In genomic region chr1:88892146-88892877, GRCh38 we compare ENCODE assay signal across 1 cellular context.
TF ChIP-seq lines count a peak whose summit lies in the region.

No MANE protein-coding gene starts in this region.

TF ChIP-seq in HepG2, 621 proteins besides CTCF, POLR2A, EP300 and RAD21 (continued from another document and continues in another):
- no peak for TF ChIP-seq MAZ (IDR thresholded peaks at IDR 0.05; ENCODE audit: borderline replicate concordance, low read depth, low read length)
- no peak for TF ChIP-seq MAZ (CRISPR knock-in tag; IDR thresholded peaks at IDR 0.05; ENCODE audit: low read depth)
- TF ChIP-seq MED8 (CRISPR knock-in tag; IDR thresholded peaks at IDR 0.05; ENCODE audit: insufficient replicate concordance): no peak
- no peak for TF ChIP-seq ZNF12 (CRISPR knock-in tag; IDR thresholded peaks at IDR 0.05)
- no peak for TF ChIP-seq CREBL2 (CRISPR knock-in tag; IDR thresholded peaks at IDR 0.05; ENCODE audit: borderline replicate concordance)
- TF ChIP-seq ELF3 (CRISPR knock-in tag; IDR thresholded peaks at IDR 0.05): 0 out of 2 replicates have a peak, but pooled peaks have one; percentile 40
- no peak for TF ChIP-seq ZBED4 (CRISPR knock-in tag; IDR thresholded peaks at IDR 0.05; ENCODE audit: borderline replicate concordance)
- TF ChIP-seq ARID3A (IDR thresholded peaks at IDR 0.05; ENCODE audit: low read depth, low read length): peak; percentile 17; the same call in 1 of the 2 replicates
- TF ChIP-seq ZNF17 (CRISPR knock-in tag; IDR thresholded peaks at IDR 0.05): no peak
- no peak for TF ChIP-seq ZNF280D (CRISPR knock-in tag; IDR thresholded peaks at IDR 0.05)
- TF ChIP-seq ZNF737 (CRISPR knock-in tag; IDR thresholded peaks at IDR 0.05; ENCODE audit: borderline replicate concordance): no peak
- no peak for TF ChIP-seq PAF1 (CRISPR knock-in tag; IDR thresholded peaks at IDR 0.05)
- no peak for TF ChIP-seq ZNF747 (CRISPR knock-in tag; IDR thresholded peaks at IDR 0.05; ENCODE audit: borderline replicate concordance)
- TF ChIP-seq ZNF563 (CRISPR knock-in tag; IDR thresholded peaks at IDR 0.05): no peak
- TF ChIP-seq ZNF766 (CRISPR knock-in tag; IDR thresholded peaks at IDR 0.05; ENCODE audit: borderline replicate concordance): no peak
- no peak for TF ChIP-seq KDM3A (CRISPR knock-in tag; IDR thresholded peaks at IDR 0.05; ENCODE audit: low read depth)
- TF ChIP-seq RELA (CRISPR knock-in tag; IDR thresholded peaks at IDR 0.05): no peak
- no peak for TF ChIP-seq CBFB (CRISPR knock-in tag; IDR thresholded peaks at IDR 0.05)
- TF ChIP-seq ZNF879 (CRISPR knock-in tag; IDR thresholded peaks at IDR 0.05): no peak
- TF ChIP-seq ZNF850 (CRISPR knock-in tag; conservative IDR thresholded peaks at IDR 0.05): 0 out of 2 replicates have a peak, but pooled peaks have one; percentile 13
- TF ChIP-seq KDM1A (CRISPR knock-in tag; IDR thresholded peaks at IDR 0.05): no peak
- peak; percentile 84 for TF ChIP-seq NFYB (CRISPR knock-in tag; IDR thresholded peaks at IDR 0.05)
- no peak for TF ChIP-seq FUBP1 (CRISPR knock-in tag; IDR thresholded peaks at IDR 0.05; ENCODE audit: borderline replicate concordance)
- peak; percentile 60 for TF ChIP-seq HDAC1 (CRISPR knock-in tag; IDR thresholded peaks at IDR 0.05)
- TF ChIP-seq NR2F6 (IDR thresholded peaks at IDR 0.05): no peak
- 0 out of 2 replicates have a peak, but pooled peaks have one; percentile 16 for TF ChIP-seq NR2F6 (CRISPR knock-in tag; IDR thresholded peaks at IDR 0.05)
- peak; percentile 44; the same call in 1 of the 2 replicates for TF ChIP-seq TBX2 (CRISPR knock-in tag; IDR thresholded peaks at IDR 0.05; ENCODE audit: borderline replicate concordance)
- TF ChIP-seq ZNF224 (CRISPR knock-in tag; IDR thresholded peaks at IDR 0.05): no peak
- peak; percentile 48 for TF ChIP-seq KDM5A (IDR thresholded peaks at IDR 0.05; ENCODE audit: borderline replicate concordance, low read length)
- no peak for TF ChIP-seq HCFC1 (IDR thresholded peaks at IDR 0.05; ENCODE audit: low read depth, low read length)
- no peak for TF ChIP-seq ZNF326 (CRISPR knock-in tag; IDR thresholded peaks at IDR 0.05; ENCODE audit: borderline replicate concordance)
- TF ChIP-seq IRX3 (CRISPR knock-in tag; IDR thresholded peaks at IDR 0.05; ENCODE audit: borderline replicate concordance, low read depth): no peak
- TF ChIP-seq AHR (CRISPR knock-in tag; IDR thresholded peaks at IDR 0.05): no peak
- TF ChIP-seq ZNF710 (CRISPR knock-in tag; IDR thresholded peaks at IDR 0.05; ENCODE audit: borderline replicate concordance): no peak
- TF ChIP-seq IKZF5 (CRISPR knock-in tag; IDR thresholded peaks at IDR 0.05): no peak
- no peak for TF ChIP-seq MLXIP (CRISPR knock-in tag; IDR thresholded peaks at IDR 0.05; ENCODE audit: borderline replicate concordance)
- no peak for TF ChIP-seq MNT (IDR thresholded peaks at IDR 0.05)
- no peak for TF ChIP-seq ZNF317 (CRISPR knock-in tag; IDR thresholded peaks at IDR 0.05)
- peak; percentile 69; the same call in 1 of the 2 replicates for TF ChIP-seq ZNF816 (CRISPR knock-in tag; IDR thresholded peaks at IDR 0.05; ENCODE audit: borderline replicate concordance)
